ENCODE assay signal across 1 cellular context in genomic region chr6:24683297-24684296, GRCh38.
A peak's percentile ranks its signal among the peaks of the same experiment; 100 is the strongest.
TF ChIP-seq lines count a peak whose summit lies in the region.

No MANE protein-coding gene starts in this region.

TF ChIP-seq in K562, 482 proteins besides CTCF, POLR2A, EP300 and RAD21 (continues in another document):
- no peak for TF ChIP-seq CBX2 (IDR thresholded peaks at IDR 0.05; ENCODE audit: insufficient read depth, low read length, poor library complexity, severe bottlenecking)
- TF ChIP-seq ARID1B (IDR thresholded peaks at IDR 0.05), result peak; percentile 50
- TF ChIP-seq, protein P1, sequence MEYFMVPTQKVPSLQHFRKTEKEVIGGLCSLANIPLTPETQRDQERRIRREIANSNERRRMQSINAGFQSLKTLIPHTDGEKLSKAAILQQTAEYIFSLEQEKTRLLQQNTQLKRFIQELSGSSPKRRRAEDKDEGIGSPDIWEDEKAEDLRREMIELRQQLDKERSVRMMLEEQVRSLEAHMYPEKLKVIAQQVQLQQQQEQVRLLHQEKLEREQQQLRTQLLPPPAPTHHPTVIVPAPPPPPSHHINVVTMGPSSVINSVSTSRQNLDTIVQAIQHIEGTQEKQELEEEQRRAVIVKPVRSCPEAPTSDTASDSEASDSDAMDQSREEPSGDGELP (CRISPR knock-in tag; IDR thresholded peaks at IDR 0.05; ENCODE audit: borderline replicate concordance), result no peak
- no peak for TF ChIP-seq THRAP3 (IDR thresholded peaks at IDR 0.05; ENCODE audit: borderline replicate concordance)
- TF ChIP-seq RBM17 (IDR thresholded peaks at IDR 0.05; ENCODE audit: borderline replicate concordance, low read depth, low read length), result no peak
- no peak for TF ChIP-seq DLX4 (CRISPR knock-in tag; IDR thresholded peaks at IDR 0.05)
- TF ChIP-seq KHSRP (IDR thresholded peaks at IDR 0.05), result no peak
- 0 out of 2 replicates have a peak, but pooled peaks have one; percentile 12 for TF ChIP-seq NFE2 (IDR thresholded peaks at IDR 0.05; ENCODE audit: low read depth)
- TF ChIP-seq ZNF707 (CRISPR knock-in tag; conservative IDR thresholded peaks at IDR 0.05), result no peak
- TF ChIP-seq, protein P2, sequence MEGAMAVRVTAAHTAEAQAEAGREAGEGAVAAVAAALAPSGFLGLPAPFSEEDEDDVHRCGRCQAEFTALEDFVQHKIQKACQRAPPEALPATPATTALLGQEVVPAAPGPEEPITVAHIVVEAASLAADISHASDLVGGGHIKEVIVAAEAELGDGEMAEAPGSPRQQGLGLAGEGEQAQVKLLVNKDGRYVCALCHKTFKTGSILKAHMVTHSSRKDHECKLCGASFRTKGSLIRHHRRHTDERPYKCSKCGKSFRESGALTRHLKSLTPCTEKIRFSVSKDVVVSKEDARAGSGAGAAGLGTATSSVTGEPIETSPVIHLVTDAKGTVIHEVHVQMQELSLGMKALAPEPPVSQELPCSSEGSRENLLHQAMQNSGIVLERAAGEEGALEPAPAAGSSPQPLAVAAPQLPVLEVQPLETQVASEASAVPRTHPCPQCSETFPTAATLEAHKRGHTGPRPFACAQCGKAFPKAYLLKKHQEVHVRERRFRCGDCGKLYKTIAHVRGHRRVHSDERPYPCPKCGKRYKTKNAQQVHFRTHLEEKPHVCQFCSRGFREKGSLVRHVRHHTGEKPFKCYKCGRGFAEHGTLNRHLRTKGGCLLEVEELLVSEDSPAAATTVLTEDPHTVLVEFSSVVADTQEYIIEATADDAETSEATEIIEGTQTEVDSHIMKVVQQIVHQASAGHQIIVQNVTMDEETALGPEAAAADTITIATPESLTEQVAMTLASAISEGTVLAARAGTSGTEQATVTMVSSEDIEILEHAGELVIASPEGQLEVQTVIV (CRISPR knock-in tag; IDR thresholded peaks at IDR 0.05; ENCODE audit: borderline replicate concordance), result no peak
- no peak for TF ChIP-seq NUFIP1 (IDR thresholded peaks at IDR 0.05; ENCODE audit: partially characterized antibody)
- TF ChIP-seq ZNF146 (CRISPR knock-in tag; IDR thresholded peaks at IDR 0.05; ENCODE audit: unreplicated experiment), result no peak
- no peak for TF ChIP-seq GTF2A2 (tag; IDR thresholded peaks at IDR 0.05)
- no peak for TF ChIP-seq MAZ (CRISPR knock-in tag; conservative IDR thresholded peaks at IDR 0.05 in 1 of 2, IDR thresholded peaks at IDR 0.05 in 1 of 2)
- no peak for TF ChIP-seq TCFL5 (CRISPR knock-in tag; conservative IDR thresholded peaks at IDR 0.05)
- no peak for TF ChIP-seq DEAF1 (CRISPR knock-in tag; IDR thresholded peaks at IDR 0.05)
- TF ChIP-seq TAF15 (IDR thresholded peaks at IDR 0.05; ENCODE audit: low read depth, low read length), result no peak
- TF ChIP-seq ZNF644 (tag; IDR thresholded peaks at IDR 0.05; ENCODE audit: low read depth), result no peak
- TF ChIP-seq, protein P3, sequence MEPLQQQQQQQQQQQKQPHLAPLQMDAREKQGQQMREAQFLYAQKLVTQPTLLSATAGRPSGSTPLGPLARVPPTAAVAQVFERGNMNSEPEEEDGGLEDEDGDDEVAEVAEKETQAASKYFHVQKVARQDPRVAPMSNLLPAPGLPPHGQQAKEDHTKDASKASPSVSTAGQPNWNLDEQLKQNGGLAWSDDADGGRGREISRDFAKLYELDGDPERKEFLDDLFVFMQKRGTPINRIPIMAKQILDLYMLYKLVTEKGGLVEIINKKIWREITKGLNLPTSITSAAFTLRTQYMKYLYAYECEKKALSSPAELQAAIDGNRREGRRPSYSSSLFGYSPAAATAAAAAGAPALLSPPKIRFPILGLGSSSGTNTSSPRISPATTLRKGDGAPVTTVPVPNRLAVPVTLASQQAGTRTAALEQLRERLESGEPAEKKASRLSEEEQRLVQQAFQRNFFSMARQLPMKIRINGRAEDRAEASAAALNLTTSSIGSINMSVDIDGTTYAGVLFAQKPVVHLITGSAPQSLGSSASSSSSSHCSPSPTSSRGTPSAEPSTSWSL (CRISPR knock-in tag; IDR thresholded peaks at IDR 0.05; ENCODE audit: borderline replicate concordance), result no peak
- TF ChIP-seq TCF3 (CRISPR knock-in tag; IDR thresholded peaks at IDR 0.05), result 0 out of 2 replicates have a peak, but pooled peaks have one; percentile 39
- no peak for TF ChIP-seq ILF3 (IDR thresholded peaks at IDR 0.05; ENCODE audit: borderline replicate concordance)
- TF ChIP-seq ATF3 (IDR thresholded peaks at IDR 0.05), result no peak
- no peak for TF ChIP-seq ATF3 (CRISPR knock-in tag; conservative IDR thresholded peaks at IDR 0.05)
- TF ChIP-seq PTTG1 (tag; IDR thresholded peaks at IDR 0.05; ENCODE audit: low read depth), result no peak
- no peak for TF ChIP-seq ZNF766 (CRISPR knock-in tag; conservative IDR thresholded peaks at IDR 0.05)
- TF ChIP-seq CBFA2T3 (IDR thresholded peaks at IDR 0.05), result 0 out of 2 replicates have a peak, but pooled peaks have one; percentile 29
- TF ChIP-seq JUN (IDR thresholded peaks at IDR 0.05; ENCODE audit: borderline replicate concordance, low read depth, low read length), result no peak
- TF ChIP-seq JUN (CRISPR knock-in tag; IDR thresholded peaks at IDR 0.05; ENCODE audit: borderline replicate concordance), result no peak
- TF ChIP-seq, protein P4, sequence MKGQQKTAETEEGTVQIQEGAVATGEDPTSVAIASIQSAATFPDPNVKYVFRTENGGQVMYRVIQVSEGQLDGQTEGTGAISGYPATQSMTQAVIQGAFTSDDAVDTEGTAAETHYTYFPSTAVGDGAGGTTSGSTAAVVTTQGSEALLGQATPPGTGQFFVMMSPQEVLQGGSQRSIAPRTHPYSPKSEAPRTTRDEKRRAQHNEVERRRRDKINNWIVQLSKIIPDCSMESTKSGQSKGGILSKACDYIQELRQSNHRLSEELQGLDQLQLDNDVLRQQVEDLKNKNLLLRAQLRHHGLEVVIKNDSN (CRISPR knock-in tag; IDR thresholded peaks at IDR 0.05), result no peak
- TF ChIP-seq MTF1 (CRISPR knock-in tag; IDR thresholded peaks at IDR 0.05; ENCODE audit: borderline replicate concordance), result no peak
- no peak for TF ChIP-seq ZNF253 (CRISPR knock-in tag; conservative IDR thresholded peaks at IDR 0.05)
- no peak for TF ChIP-seq BRD4 (IDR thresholded peaks at IDR 0.05)
- TF ChIP-seq, protein P5, sequence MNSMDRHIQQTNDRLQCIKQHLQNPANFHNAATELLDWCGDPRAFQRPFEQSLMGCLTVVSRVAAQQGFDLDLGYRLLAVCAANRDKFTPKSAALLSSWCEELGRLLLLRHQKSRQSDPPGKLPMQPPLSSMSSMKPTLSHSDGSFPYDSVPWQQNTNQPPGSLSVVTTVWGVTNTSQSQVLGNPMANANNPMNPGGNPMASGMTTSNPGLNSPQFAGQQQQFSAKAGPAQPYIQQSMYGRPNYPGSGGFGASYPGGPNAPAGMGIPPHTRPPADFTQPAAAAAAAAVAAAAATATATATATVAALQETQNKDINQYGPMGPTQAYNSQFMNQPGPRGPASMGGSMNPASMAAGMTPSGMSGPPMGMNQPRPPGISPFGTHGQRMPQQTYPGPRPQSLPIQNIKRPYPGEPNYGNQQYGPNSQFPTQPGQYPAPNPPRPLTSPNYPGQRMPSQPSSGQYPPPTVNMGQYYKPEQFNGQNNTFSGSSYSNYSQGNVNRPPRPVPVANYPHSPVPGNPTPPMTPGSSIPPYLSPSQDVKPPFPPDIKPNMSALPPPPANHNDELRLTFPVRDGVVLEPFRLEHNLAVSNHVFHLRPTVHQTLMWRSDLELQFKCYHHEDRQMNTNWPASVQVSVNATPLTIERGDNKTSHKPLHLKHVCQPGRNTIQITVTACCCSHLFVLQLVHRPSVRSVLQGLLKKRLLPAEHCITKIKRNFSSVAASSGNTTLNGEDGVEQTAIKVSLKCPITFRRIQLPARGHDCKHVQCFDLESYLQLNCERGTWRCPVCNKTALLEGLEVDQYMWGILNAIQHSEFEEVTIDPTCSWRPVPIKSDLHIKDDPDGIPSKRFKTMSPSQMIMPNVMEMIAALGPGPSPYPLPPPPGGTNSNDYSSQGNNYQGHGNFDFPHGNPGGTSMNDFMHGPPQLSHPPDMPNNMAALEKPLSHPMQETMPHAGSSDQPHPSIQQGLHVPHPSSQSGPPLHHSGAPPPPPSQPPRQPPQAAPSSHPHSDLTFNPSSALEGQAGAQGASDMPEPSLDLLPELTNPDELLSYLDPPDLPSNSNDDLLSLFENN (IDR thresholded peaks at IDR 0.05; ENCODE audit: low read depth in 2 of 2, low read length in 2 of 2), result no peak
- no peak for TF ChIP-seq BMI1 (IDR thresholded peaks at IDR 0.05; ENCODE audit: low read length)
- TF ChIP-seq CBX3 (IDR thresholded peaks at IDR 0.05; ENCODE audit: borderline replicate concordance in 1 of 2, low read length in 2 of 2), result no peak
- TF ChIP-seq RFX1 (IDR thresholded peaks at IDR 0.05), result no peak
- TF ChIP-seq DPF2 (IDR thresholded peaks at IDR 0.05), result peak; percentile 51; the same call in 1 of the 2 replicates
- TF ChIP-seq PCBP1 (IDR thresholded peaks at IDR 0.05; ENCODE audit: low read depth, low read length, poor library complexity, severe bottlenecking), result no peak
- no peak for TF ChIP-seq KAT2B (IDR thresholded peaks at IDR 0.05; ENCODE audit: low read depth, low read length)
- TF ChIP-seq U2AF1 (optimal IDR thresholded peaks at IDR 0.05; ENCODE audit: low read depth, low read length), result no peak
- TF ChIP-seq JUND (IDR thresholded peaks at IDR 0.05; ENCODE audit: borderline replicate concordance, low read depth, low read length), result peak; percentile 42; the same call in 1 of the 2 replicates
- no peak for TF ChIP-seq JUND (tag; IDR thresholded peaks at IDR 0.05; ENCODE audit: borderline replicate concordance, low read depth, low read length)
- no peak for TF ChIP-seq CHAMP1 (IDR thresholded peaks at IDR 0.05)
- no peak for TF ChIP-seq KLF13 (tag; IDR thresholded peaks at IDR 0.05; ENCODE audit: borderline replicate concordance, low read depth)
- TF ChIP-seq NCOR1 (IDR thresholded peaks at IDR 0.05), result no peak
- TF ChIP-seq TAF9B (IDR thresholded peaks at IDR 0.05; ENCODE audit: partially characterized antibody), result no peak
- peak; percentile 36; the same call in 1 of the 2 replicates for TF ChIP-seq SMARCA4 (IDR thresholded peaks at IDR 0.05)
- TF ChIP-seq TCF7L2 (IDR thresholded peaks at IDR 0.05; ENCODE audit: low read depth, low read length), result no peak
- TF ChIP-seq, protein P6, sequence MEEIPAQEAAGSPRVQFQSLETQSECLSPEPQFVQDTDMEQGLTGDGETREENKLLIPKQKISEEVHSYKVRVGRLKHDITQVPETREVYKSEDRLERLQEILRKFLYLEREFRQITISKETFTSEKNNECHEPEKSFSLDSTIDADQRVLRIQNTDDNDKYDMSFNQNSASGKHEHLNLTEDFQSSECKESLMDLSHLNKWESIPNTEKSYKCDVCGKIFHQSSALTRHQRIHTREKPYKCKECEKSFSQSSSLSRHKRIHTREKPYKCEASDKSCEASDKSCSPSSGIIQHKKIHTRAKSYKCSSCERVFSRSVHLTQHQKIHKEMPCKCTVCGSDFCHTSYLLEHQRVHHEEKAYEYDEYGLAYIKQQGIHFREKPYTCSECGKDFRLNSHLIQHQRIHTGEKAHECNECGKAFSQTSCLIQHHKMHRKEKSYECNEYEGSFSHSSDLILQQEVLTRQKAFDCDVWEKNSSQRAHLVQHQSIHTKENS (CRISPR knock-in tag; IDR thresholded peaks at IDR 0.05), result no peak
- TF ChIP-seq, protein P7, sequence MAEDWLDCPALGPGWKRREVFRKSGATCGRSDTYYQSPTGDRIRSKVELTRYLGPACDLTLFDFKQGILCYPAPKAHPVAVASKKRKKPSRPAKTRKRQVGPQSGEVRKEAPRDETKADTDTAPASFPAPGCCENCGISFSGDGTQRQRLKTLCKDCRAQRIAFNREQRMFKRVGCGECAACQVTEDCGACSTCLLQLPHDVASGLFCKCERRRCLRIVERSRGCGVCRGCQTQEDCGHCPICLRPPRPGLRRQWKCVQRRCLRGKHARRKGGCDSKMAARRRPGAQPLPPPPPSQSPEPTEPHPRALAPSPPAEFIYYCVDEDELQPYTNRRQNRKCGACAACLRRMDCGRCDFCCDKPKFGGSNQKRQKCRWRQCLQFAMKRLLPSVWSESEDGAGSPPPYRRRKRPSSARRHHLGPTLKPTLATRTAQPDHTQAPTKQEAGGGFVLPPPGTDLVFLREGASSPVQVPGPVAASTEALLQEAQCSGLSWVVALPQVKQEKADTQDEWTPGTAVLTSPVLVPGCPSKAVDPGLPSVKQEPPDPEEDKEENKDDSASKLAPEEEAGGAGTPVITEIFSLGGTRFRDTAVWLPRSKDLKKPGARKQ (CRISPR knock-in tag; IDR thresholded peaks at IDR 0.05), result no peak
- no peak for TF ChIP-seq ZNF347 (CRISPR knock-in tag; IDR thresholded peaks at IDR 0.05; ENCODE audit: low read depth)
- TF ChIP-seq ATF7 (IDR thresholded peaks at IDR 0.05), result peak; percentile 26; the same call in 1 of the 2 replicates
